In genomic region chr10:117609095-117609821, GRCh38 we compare ENCODE assay signal across 11 cellular contexts.
A peak's percentile ranks its signal among the peaks of the same experiment; 100 is the strongest.
DNase-seq lines count a peak whose midpoint lies in the region; ATAC-seq lines count a peak whose summit lies in the region.
"Had no signal": no experiment of that assay in that cellular context is flagged by ENCODE, and none has a peak within 500 bp of the region (broad histone marks: within the 10 kb centered on the region; RNA-seq: fewer than 3 reads in every experiment).

No MANE protein-coding gene starts in this region.

- H4K12ac ChIP-seq in trophoblast cell (ENCODE audit: low read depth, low read length), result no peak overlapping the region

- no peak overlapping the region for H2BK12ac ChIP-seq in trophoblast cell (ENCODE audit: low read length)

- H4K8ac ChIP-seq in trophoblast cell (ENCODE audit: low read depth, low read length), result no peak overlapping the region

- H3K9me3 ChIP-seq in trophoblast cell (ENCODE audit: insufficient read depth, low read depth, low read length), result no peaks in the 10 kb centered on the region

- peak overlapping the region; percentile 10 for H3K4me2 ChIP-seq in trophoblast cell (ENCODE audit: low read length)

- no peak overlapping the region for H4K91ac ChIP-seq in trophoblast cell (ENCODE audit: low read depth, low read length)

- H3K18ac ChIP-seq in trophoblast cell (ENCODE audit: low read length), result no peak overlapping the region

- H3K27ac ChIP-seq in trophoblast cell (ENCODE audit: low read depth, low read length), result no peak overlapping the region

- H2AK5ac ChIP-seq in trophoblast cell (ENCODE audit: low read length), result no peak overlapping the region

- no peak overlapping the region for H3K4me3 ChIP-seq in trophoblast cell (ENCODE audit: low read depth, low read length)
- H3K4me3 ChIP-seq: dorsolateral prefrontal cortex had no signal

- no peak overlapping the region for H2BK5ac ChIP-seq in trophoblast cell (ENCODE audit: low read depth, low read length, poor library complexity)

- DNase-seq in EH (ENCODE audit: low read depth) (peak; percentile 79), NCI-H2196 treated with DMSO at 0.1 percent for 48 hours (lab: John Stamatoyannopoulos, UW; ENCODE audit: unreplicated experiment) (peak; percentile 24), fibroblast of peridontal ligament (ENCODE audit: extremely low read depth) (peak; percentile 13), trophoblast cell (peak; percentile 51 to 89), KG1 (lab: John Stamatoyannopoulos, UW) (no peak)
- DNase-seq: activated B cell treated with CpG ODN at 0.5 μM for 24 hours, naive B cell had no signal

- no peak overlapping the region for H3K23ac ChIP-seq in trophoblast cell (ENCODE audit: low read length)

- no peak overlapping the region for H3K4ac ChIP-seq in trophoblast cell (ENCODE audit: low read depth, low read length)

- no peak overlapping the region for H3K14ac ChIP-seq in trophoblast cell (ENCODE audit: low read length)

- no peak overlapping the region for H2AFZ ChIP-seq in trophoblast cell (ENCODE audit: insufficient read depth, low read length, poor library complexity)

- H2BK120ac ChIP-seq in trophoblast cell (ENCODE audit: insufficient read depth, low read length, poor library complexity), result no peak overlapping the region

- H3K79me2 ChIP-seq in trophoblast cell (ENCODE audit: control insufficient read depth, insufficient read depth, low read length, poor library complexity), result no peaks in the 10 kb centered on the region

- WGBS in trophoblast cell (ENCODE audit: extremely low coverage, insufficient coverage, insufficient read length), result no CpG with 5 or more reads among the region's 5 CpGs

- H3K4me1 ChIP-seq in trophoblast cell (ENCODE audit: control insufficient read depth in 1 of 2, insufficient read depth in 2 of 2, low read length in 2 of 2), result peaks cover 2 to 7% of the 10 kb centered on the region in 2 experiments

- peaks cover 2% of the 10 kb centered on the region for H3K79me1 ChIP-seq in trophoblast cell (ENCODE audit: low read length)

- H3K27me3 ChIP-seq in trophoblast cell (ENCODE audit: insufficient read depth, low read length), result no peaks in the 10 kb centered on the region

- no peak for ATAC-seq in HG03045 (IDR thresholded peaks at IDR 0.05; ENCODE audit: unreplicated experiment)
- no peak for ATAC-seq in HG03460 (IDR thresholded peaks at IDR 0.05; ENCODE audit: unreplicated experiment)
- ATAC-seq in GM21526 (IDR thresholded peaks at IDR 0.05; ENCODE audit: low FRiP score, unreplicated experiment), result no peak

- H3K36me3 ChIP-seq in trophoblast cell (ENCODE audit: control insufficient read depth in 1 of 2, insufficient read depth in 2 of 2, low read length in 2 of 2), result no peaks in the 10 kb centered on the region

- H3K9ac ChIP-seq in trophoblast cell (ENCODE audit: low read length), result no peak overlapping the region
